Comparison of ENCODE assay signal across 10 cellular contexts in the genomic region with DNA sequence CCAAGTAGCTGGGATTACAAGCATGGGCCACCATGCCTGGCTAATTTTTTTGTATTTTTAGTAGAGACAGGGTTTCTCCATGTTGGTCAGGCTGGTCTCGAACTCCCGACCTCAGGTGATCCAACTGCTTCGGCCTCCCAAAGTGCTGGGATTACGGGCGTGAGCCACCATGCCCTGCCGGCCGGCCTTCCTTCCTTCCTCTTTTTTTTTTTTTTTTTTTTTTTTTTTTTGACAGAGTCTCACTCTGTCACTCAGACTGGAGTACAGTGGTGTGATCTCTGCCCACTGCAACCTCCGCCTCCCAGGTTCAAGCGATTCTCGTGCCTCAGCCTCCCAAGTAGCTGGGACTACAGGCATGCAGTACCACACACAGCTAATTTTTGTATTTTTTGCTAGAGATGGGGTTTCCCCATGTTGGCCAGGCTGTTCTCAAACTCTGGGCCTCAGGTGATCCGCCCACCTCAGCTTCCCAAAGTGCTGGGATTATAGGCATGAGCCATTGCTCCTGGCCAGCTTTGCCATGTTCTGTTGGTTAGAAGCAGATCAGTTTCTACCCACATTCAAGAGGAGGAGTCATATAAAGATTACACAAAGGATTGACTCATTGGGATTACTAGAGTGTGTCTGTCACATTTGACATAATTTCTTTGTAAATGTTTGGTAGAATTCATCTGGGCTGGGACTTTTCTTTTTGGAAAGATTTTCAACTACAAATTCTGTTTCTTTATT. TPM values are rescaled to one million over a fixed set of nuclear protein-coding genes. Genes with fewer than 3 reads are reported as not detected.
DNase-seq lines count a peak whose midpoint lies in the region; ATAC-seq, FAIRE-seq and TF ChIP-seq lines count a peak whose summit lies in the region.
"Not testable (repeated sequence)": the region's sequence is repeated elsewhere in the genome, so short reads cannot be mapped to it uniquely, and the experiment has no call there.
"Had no signal": no experiment of that assay in that cellular context is flagged by ENCODE, and none has a peak within 500 bp of the region (broad histone marks: within the 10 kb centered on the region; RNA-seq: fewer than 3 reads in every experiment).

No MANE protein-coding gene starts in this region.

- intact Hi-C loops in HCT116 (cut with micrococcal nuclease); activated naive CD4-positive, alpha-beta T cell treated with anti-CD3 and anti-CD28 coated beads for 36 hours (cut with micrococcal nuclease); lower lobe of right lung (cut with DNase I): not testable (repeated sequence)

- not testable (repeated sequence) for H3K27me3 ChIP-seq in HCT116 (ENCODE audit: insufficient read depth, low read length); lower lobe of right lung (ENCODE audit: low read depth)

- peaks cover 90% of the 10 kb centered on the region for H3K79me2 ChIP-seq in HCT116 (ENCODE audit: insufficient read depth, low read length)

- H3K4me1 Mint-ChIP-seq in activated naive CD4-positive, alpha-beta T cell treated with anti-CD3 and anti-CD28 coated beads for 36 hours (ENCODE audit: low read depth), result peaks cover 31% of the 10 kb centered on the region

- TF ChIP-seq RAD21 in HCT116 (IDR thresholded peaks at IDR 0.05; ENCODE audit: low read depth), result not testable (repeated sequence)

- not testable (repeated sequence) for H3K27ac Mint-ChIP-seq in activated naive CD4-positive, alpha-beta T cell treated with anti-CD3 and anti-CD28 coated beads for 36 hours

- RAD21 ChIA-PET in HCT116 (lab: Charles Lee; ENCODE audit: low non-redundant PET in 1 of 2, low total read pairs in 2 of 2, uncharacterized antibody in 2 of 2, unreplicated experiment in 2 of 2), result interaction anchor here in 1 of 2 experiments (0.7 kb wide), 1 partner anchor 312 kb away, joined by 3 read pairs; no protein-coding TSS in a partner anchor

- FAIRE-seq in HTR-8/SVneo (lab: Jason Lieb, UNC), result not testable (repeated sequence)

- POLR2A ChIA-PET in HCT116 (lab: Charles Lee), result not testable (repeated sequence)

- H3K36me3 ChIP-seq in HCT116 (ENCODE audit: control insufficient read depth in 1 of 2, insufficient read depth in 2 of 2, low read length in 2 of 2); lower lobe of right lung: not testable (repeated sequence)

- H3K9me2 ChIP-seq in HCT116 (ENCODE audit: insufficient read depth), result not testable (repeated sequence)

- BruUV-seq in HCT116 (replicated peaks; lab: Mats Ljungman, UMichigan), result not testable (repeated sequence)

- not testable (repeated sequence) for H3K36me3 Mint-ChIP-seq in activated naive CD4-positive, alpha-beta T cell treated with anti-CD3 and anti-CD28 coated beads for 36 hours (ENCODE audit: low read depth)

- H3K27me3 Mint-ChIP-seq in activated naive CD4-positive, alpha-beta T cell treated with anti-CD3 and anti-CD28 coated beads for 36 hours (ENCODE audit: low read depth), result not testable (repeated sequence)

- H3K4me3 Mint-ChIP-seq in activated naive CD4-positive, alpha-beta T cell treated with anti-CD3 and anti-CD28 coated beads for 36 hours, result not testable (repeated sequence)

- not testable (repeated sequence) for H3K9me3 Mint-ChIP-seq in activated naive CD4-positive, alpha-beta T cell treated with anti-CD3 and anti-CD28 coated beads for 36 hours

- not testable (repeated sequence) for H3K9me3 ChIP-seq in HCT116 (ENCODE audit: control insufficient read depth in 1 of 2, insufficient read depth in 1 of 2, low read depth in 1 of 2, low read length in 2 of 2); lower lobe of right lung

- H4K20me1 ChIP-seq in HCT116 (ENCODE audit: insufficient read depth), result not testable (repeated sequence)

- CTCF ChIA-PET in HCT116 (lab: Charles Lee); activated naive CD4-positive, alpha-beta T cell treated with anti-CD3 and anti-CD28 coated beads for 36 hours (lab: Charles Lee): not testable (repeated sequence)

- H3K9ac ChIP-seq in HCT116 (ENCODE audit: low read length), result not testable (repeated sequence)

- not testable (repeated sequence) for H2AFZ ChIP-seq in HCT116 (ENCODE audit: low read depth, low read length, poor library complexity, severe bottlenecking)

- H3K4me3 ChIP-seq in HCT116 (replicated peaks in 1 of 2; ENCODE audit: low read depth in 1 of 2, low read length in 2 of 2); lower lobe of right lung: not testable (repeated sequence)

- peak; percentile 36; the same call in 1 of the 2 replicates for ATAC-seq in HCT116
- peak; percentile 81 for ATAC-seq in esophagus mucosa
- ATAC-seq in lower lobe of right lung, result peak; percentile 62 to 74

- not testable (repeated sequence) for H3K4me2 ChIP-seq in HCT116 (ENCODE audit: low read length)

- not testable (repeated sequence) for TF ChIP-seq POLR2A in HCT116 (IDR thresholded peaks at IDR 0.05; ENCODE audit: borderline replicate concordance, extremely low read depth, insufficient read depth, insufficient read length)

- not testable (repeated sequence) for TF ChIP-seq CTCF in HCT116 (IDR thresholded peaks at IDR 0.05 in 2 of 3, conservative IDR thresholded peaks at IDR 0.05 in 1 of 3; ENCODE audit: borderline replicate concordance in 1 of 3, insufficient read depth in 1 of 3, low read depth in 2 of 3, low read length in 2 of 3); lower lobe of right lung (IDR thresholded peaks at IDR 0.05)

- peaks cover 10 to 34% of the 10 kb centered on the region in 2 experiments for H3K4me1 ChIP-seq in HCT116 (ENCODE audit: control insufficient read depth in 1 of 2, insufficient read depth in 2 of 2, low read length in 2 of 2)
- H3K4me1 ChIP-seq in lower lobe of right lung, result peaks cover 10% of the 10 kb centered on the region

- not testable (repeated sequence) for H3K27ac ChIP-seq in HCT116 (ENCODE audit: low read depth, low read length); lower lobe of right lung

- DNase-seq in EH (ENCODE audit: low read depth), result peak; percentile 41
- DNase-seq in HCT116 (ENCODE audit: low read depth, low spot score); lower lobe of right lung: not testable (repeated sequence)
- DNase-seq in HTR-8/SVneo (ENCODE audit: insufficient read length, low spot score), result peak; percentile 46
- DNase-seq in RPMI7951 (ENCODE audit: low read depth), result peak; percentile 41
- DNase-seq in activated naive CD4-positive, alpha-beta T cell treated with anti-CD3 and anti-CD28 coated beads for 36 hours, result peak; percentile 41
- DNase-seq in stromal cell of bone marrow (ENCODE audit: low read depth), result peak; percentile 53

TF ChIP-seq in HCT116, 20 proteins besides CTCF, POLR2A, EP300 and RAD21:
- 0 out of 2 replicates have a peak, but pooled peaks have one; percentile 23 for TF ChIP-seq CBX3 (IDR thresholded peaks at IDR 0.05; ENCODE audit: low read depth)

RNA-seq across cellular contexts. Expression of a gene that starts 4.4 kb away (rescaled TPM):
- total RNA-seq in HCT116 (2021; ENCODE audit: unreplicated experiment) (not detected), esophagus mucosa (not detected), lower lobe of right lung (0.65 TPM)
- polyA plus RNA-seq in HCT116 (2012), result 0.03 and 0.05 TPM in 2 replicates
- total RNA-seq in RPMI7951 (2014; rRNA removed; shearing (Covaris generic)), result not detected in 2 replicates
- total RNA-seq in activated naive CD4-positive, alpha-beta T cell treated with anti-CD3 and anti-CD28 coated beads for 36 hours, result not detected
- total RNA-seq: endodermal cell, osteocyte had no signal

RNA-seq across cellular contexts. Expression of a gene that starts 22.3 kb away (rescaled TPM):
- total RNA-seq in HCT116 (2021; ENCODE audit: unreplicated experiment), result 15.7 TPM
- 6.6 and 7.5 TPM in 2 replicates for polyA plus RNA-seq in HCT116 (2012)
- total RNA-seq in RPMI7951 (2014; rRNA removed; shearing (Covaris generic)), result 13.1 and 16.6 TPM in 2 replicates
- 1 to 10 TPM; 5.7 to 7.1 TPM for total RNA-seq in activated naive CD4-positive, alpha-beta T cell treated with anti-CD3 and anti-CD28 coated beads for 36 hours
- total RNA-seq in esophagus mucosa, result 5.5 TPM
- total RNA-seq in lower lobe of right lung, result 7.9 TPM
